Comparison of ENCODE assay signal across 8 cellular contexts in genomic region chr2:37654419-37654818, GRCh38. TPM values are rescaled to one million over a fixed set of nuclear protein-coding genes. Genes with fewer than 3 reads are reported as not detected.
DNase-seq lines count a peak whose midpoint lies in the region; ATAC-seq and TF ChIP-seq lines count a peak whose summit lies in the region.

No MANE protein-coding gene starts in this region.

- H3K4me1 Mint-ChIP-seq in activated naive CD4-positive, alpha-beta T cell treated with anti-CD3 and anti-CD28 coated beads for 36 hours (ENCODE audit: low read depth), result peaks cover 76% of the 10 kb centered on the region

- H3K27ac Mint-ChIP-seq in activated naive CD4-positive, alpha-beta T cell treated with anti-CD3 and anti-CD28 coated beads for 36 hours, result peak overlapping the region; percentile 71

- DNase-seq in activated naive CD4-positive, alpha-beta T cell treated with anti-CD3 and anti-CD28 coated beads for 36 hours, result no peak
- DNase-seq in activated naive CD4-positive, alpha-beta T cell treated with anti-CD3 and anti-CD28 coated beads, Interleukin-2, amount 50 U/mL, for 16 hours, result no peak
- DNase-seq in lung microvascular endothelial cell (ENCODE audit: low read depth in 2 of 2) (peak; percentile 41 to 50), upper lobe of left lung (no peak)

- no peak overlapping the region for H3K4me3 ChIP-seq in upper lobe of left lung

- WGBS in upper lobe of left lung, 2 donors, result 67% methylated on average over 8 of the region's 8 CpGs

- intact Hi-C loops in activated naive CD4-positive, alpha-beta T cell treated with anti-CD3 and anti-CD28 coated beads for 36 hours (cut with micrococcal nuclease), result no loop called here

- ATAC-seq in upper lobe of left lung (ENCODE audit: low FRiP score in 2 of 2), result no peak
- no peak for ATAC-seq in HG03442 (IDR thresholded peaks at IDR 0.05; ENCODE audit: unreplicated experiment)
- no peak for ATAC-seq in activated CD4-positive, CD25-positive, alpha-beta regulatory T cell treated with anti-CD3 and anti-CD28 coated beads, Interleukin-2, amount 50 U/mL, for 24 hours
- ATAC-seq in GM19023 (IDR thresholded peaks at IDR 0.05; ENCODE audit: unreplicated experiment), result no peak

- no peaks in the 10 kb centered on the region for H3K27me3 ChIP-seq in upper lobe of left lung

- CTCF ChIA-PET in activated naive CD4-positive, alpha-beta T cell treated with anti-CD3 and anti-CD28 coated beads for 36 hours (lab: Charles Lee), result interaction anchor here (0.6 to 1.3 kb wide), 3 partner anchors 16 to 30 kb away, joined by 3 to 5 read pairs (median 3); no protein-coding TSS in a partner anchor

- H3K36me3 ChIP-seq in upper lobe of left lung, result no peaks in the 10 kb centered on the region

- H3K36me3 Mint-ChIP-seq in activated naive CD4-positive, alpha-beta T cell treated with anti-CD3 and anti-CD28 coated beads for 36 hours (ENCODE audit: low read depth), result peaks cover 8% of the 10 kb centered on the region

- no peaks in the 10 kb centered on the region for H3K9me3 Mint-ChIP-seq in activated naive CD4-positive, alpha-beta T cell treated with anti-CD3 and anti-CD28 coated beads for 36 hours

- peak overlapping the region; percentile 33 for H3K4me3 Mint-ChIP-seq in activated naive CD4-positive, alpha-beta T cell treated with anti-CD3 and anti-CD28 coated beads for 36 hours

- no peak for TF ChIP-seq CTCF in upper lobe of left lung (IDR thresholded peaks at IDR 0.05)

- peak in 1 of 4 donors; percentile 37 for TF ChIP-seq EP300 in upper lobe of left lung (IDR thresholded peaks at IDR 0.05)

- TF ChIP-seq POLR2A in upper lobe of left lung (IDR thresholded peaks at IDR 0.05), result no peak

- H3K27ac ChIP-seq in angular gyrus (ENCODE audit: low read depth, low read length) (peak overlapping the region; percentile 13), upper lobe of left lung (peak overlapping the region; percentile 56 to 81 (median 77))

- no peaks in the 10 kb centered on the region for H3K9me3 ChIP-seq in upper lobe of left lung

- no peaks in the 10 kb centered on the region for H3K27me3 Mint-ChIP-seq in activated naive CD4-positive, alpha-beta T cell treated with anti-CD3 and anti-CD28 coated beads for 36 hours (ENCODE audit: low read depth)

- H3K4me1 ChIP-seq in upper lobe of left lung, result peaks cover 66 to 82% (median 76%) of the 10 kb centered on the region in 4 donors

RNA-seq across cellular contexts. Expression of gene CDC42EP3, which starts 17.0 kb away (rescaled TPM):
- 1 to 10 TPM; 8.5 to 9.4 TPM for total RNA-seq in activated naive CD4-positive, alpha-beta T cell treated with anti-CD3 and anti-CD28 coated beads for 36 hours
- total RNA-seq in lung microvascular endothelial cell, result 3.2 and 9.6 TPM in 2 replicates
- 10 to 100 TPM; 24.5 to 76.2 (median 43.2) TPM for total RNA-seq in upper lobe of left lung

Comparison
In these comparisons a context has a peak if more than half of its experiments do, and no peak if none do; other contexts are left out.
1. DNase-seq: peak in lung microvascular endothelial cell (2 of 2); none in activated naive CD4-positive, alpha-beta T cell treated with anti-CD3 and anti-CD28 coated beads for 36 hours (single experiment), activated naive CD4-positive, alpha-beta T cell treated with anti-CD3 and anti-CD28 coated beads, Interleukin-2, amount 50 U/mL, for 16 hours (single experiment) and upper lobe of left lung (0 of 2).